Comparison of ENCODE assay signal across 8 cellular contexts in the genomic region with DNA sequence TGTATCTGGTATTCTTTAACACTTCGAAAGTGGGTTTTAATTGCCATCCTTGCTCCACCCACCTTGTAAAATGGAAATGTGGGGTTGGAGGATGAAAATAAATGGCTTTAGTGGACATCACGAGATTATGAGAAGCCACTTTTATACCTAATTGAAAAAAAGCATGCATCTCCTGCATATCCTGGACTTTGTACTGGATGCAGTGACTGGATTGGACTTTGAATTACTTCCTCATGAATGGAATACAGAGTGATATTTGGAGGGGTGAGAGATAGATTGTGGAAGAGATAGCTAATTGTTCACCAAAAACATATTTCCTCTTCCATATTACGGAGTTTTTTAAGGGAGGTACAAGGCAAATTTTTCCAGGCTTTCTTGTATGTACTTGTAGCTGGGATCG.
"Had no signal": no experiment of that assay in that cellular context is flagged by ENCODE, and none has a peak within 500 bp of the region (broad histone marks: within the 10 kb centered on the region; RNA-seq: fewer than 3 reads in every experiment).

No MANE protein-coding gene starts in this region.

- ATAC-seq: HCT116 had no signal

- H3K36me3 ChIP-seq: HAP-1 had no signal

- H3K4me1 ChIP-seq: HAP-1 had no signal

- H3K4me3 Mint-ChIP-seq: HFFc6, IgD-negative memory B cell had no signal

- H2AFZ ChIP-seq: GM23248 had no signal

- H3K9me3 ChIP-seq: HAP-1 had no signal

- H3K4me1 Mint-ChIP-seq: IgD-negative memory B cell had no signal

- H3K27ac Mint-ChIP-seq: HFFc6, IgD-negative memory B cell had no signal

- H3K27me3 Mint-ChIP-seq: IgD-negative memory B cell had no signal

- H3K27ac ChIP-seq: GM23248 had no signal

- H3K9ac ChIP-seq: GM23248 had no signal

- H3K4me3 ChIP-seq: GM23248, HAP-1 had no signal

- DNase-seq: GM23248, GOT3, H7, HFFc6, KBM-7 had no signal
